In genomic region chr1:27959792-27960603, GRCh38 we compare ENCODE assay signal across 8 cellular contexts. TPM values are rescaled to one million over a fixed set of nuclear protein-coding genes. Genes with fewer than 3 reads are reported as not detected.
DNase-seq lines count a peak whose midpoint lies in the region; ATAC-seq and TF ChIP-seq lines count a peak whose summit lies in the region.

XKR8 (plus strand) TSS chr1:27959973; CDS start chr1:27960070, 97 bp downstream.

- peak within 1 kb of the TSS; percentile 93 for H3K9ac ChIP-seq in HUES6 (ENCODE audit: low read length)

- peaks cover 34% of the 10 kb centered on the region for H3K36me3 ChIP-seq in HUES6 (ENCODE audit: control insufficient read depth, insufficient read depth, low read length)

- intact Hi-C loops in T-helper 1 cell treated with Interleukin-12 subunit alpha and Interleukin-12 subunit beta and Interleukin-4 antibody, amounts not matched to agents 30 ng/mL and 1 ng/mL, for 36 hours (cut with micrococcal nuclease), result loop anchor here (1.0 kb wide), 3 partner anchors 17 to 88 kb away; partner anchors contain the start of gene THEMIS2
- intact Hi-C loops in left ventricle myocardium superior (cut with micrococcal nuclease), result no loop called here

- peak; percentile 43 for TF ChIP-seq CTCF in GM20000 (IDR thresholded peaks at IDR 0.05; ENCODE audit: extremely low read depth, missing control alignments)

- peak within 1 kb of the TSS; percentile 96 for H3K27ac ChIP-seq in HUES6 (ENCODE audit: low read depth, low read length)

- H3K4me3 ChIP-seq in HUES6 (ENCODE audit: low read depth, low read length), result peak within 1 kb of the TSS; percentile 70

- H3K27me3 ChIP-seq in HUES6 (ENCODE audit: control insufficient read depth, insufficient read depth, low read length), result no peaks in the 10 kb centered on the region

- peak; percentile 98 for ATAC-seq in left ventricle myocardium superior

- peaks cover 14% of the 10 kb centered on the region for H3K4me1 ChIP-seq in HUES6 (ENCODE audit: control insufficient read depth, insufficient read depth, low read length)

- H3K9me3 ChIP-seq in HUES6 (ENCODE audit: control insufficient read depth, insufficient read depth, low read depth, low read length), result no peaks in the 10 kb centered on the region

- DNase-seq in COLO668 (lab: John Stamatoyannopoulos, UW; ENCODE audit: unreplicated experiment) (peak; percentile 94), GM20000 (ENCODE audit: low spot score) (peak; percentile 97), amygdala (lab: John Stamatoyannopoulos, UW) (peak in 45 of 56 donors; percentile 13 to 73 (median 50)), left ventricle myocardium superior (peak; percentile 90), retina (peak; percentile 93), SIG-M5 treated with dmso at 0.1 percent for 504 hours (lab: John Stamatoyannopoulos, UW; ENCODE audit: unreplicated experiment) (no peak)

RNA-seq across cellular contexts. Expression of gene XKR8, which starts in this region (rescaled TPM):
- total RNA-seq in T-helper 1 cell treated with Interleukin-12 subunit alpha and Interleukin-12 subunit beta and Interleukin-4 antibody, amounts not matched to agents 30 ng/mL and 1 ng/mL, for 36 hours, result 9.9 and 10.2 TPM in 2 replicates
- 5.3 TPM for total RNA-seq in left ventricle myocardium superior
